In the genomic region with DNA sequence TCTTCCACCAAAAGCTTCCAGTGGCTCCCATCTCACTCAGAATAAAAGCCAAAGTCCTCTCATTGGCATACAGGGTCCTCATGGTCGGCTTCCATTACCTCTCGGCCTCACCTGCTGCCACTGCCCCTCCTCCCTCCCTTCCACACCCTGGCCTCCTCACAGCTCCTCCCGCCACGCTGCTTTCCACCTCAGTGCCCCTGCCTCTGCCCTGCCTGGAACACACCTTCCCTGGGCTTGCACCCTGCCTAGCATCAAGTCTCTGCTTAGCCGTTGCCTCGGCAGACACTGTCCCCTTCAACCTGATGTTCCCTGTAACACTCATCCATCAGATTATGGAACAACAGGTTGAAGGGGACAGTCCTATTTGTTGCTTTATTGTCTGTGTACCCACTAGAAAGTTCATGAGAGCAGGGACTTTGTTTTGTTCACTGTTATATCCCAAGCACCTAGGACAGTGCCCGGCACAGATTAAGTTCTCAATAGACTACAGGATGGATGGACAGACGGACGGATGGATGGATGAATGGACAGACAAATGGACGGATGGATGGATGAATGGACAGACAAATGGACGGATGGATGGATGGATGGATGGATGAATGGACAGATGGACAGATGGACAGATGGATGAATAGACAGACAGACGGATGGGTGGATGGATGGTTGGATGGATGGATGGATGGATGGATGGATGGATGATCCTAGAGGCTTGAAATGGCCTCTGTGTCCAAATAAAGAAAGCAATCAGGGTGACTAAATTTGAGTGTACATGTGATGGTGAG, we compare ENCODE assay signal across 19 cellular contexts. TPM values are rescaled to one million over a fixed set of nuclear protein-coding genes. Genes with fewer than 3 reads are reported as not detected.
DNase-seq lines count a peak whose midpoint lies in the region; ATAC-seq and TF ChIP-seq lines count a peak whose summit lies in the region.
"Had no signal": no experiment of that assay in that cellular context is flagged by ENCODE, and none has a peak within 500 bp of the region (broad histone marks: within the 10 kb centered on the region; RNA-seq: fewer than 3 reads in every experiment).

No MANE protein-coding gene starts in this region.

- H3K9ac ChIP-seq in Loucy (ENCODE audit: low read depth, low read length, poor library complexity, severe bottlenecking) (no peak overlapping the region), trophoblast cell (ENCODE audit: low read length) (no peak overlapping the region)
- H3K9ac ChIP-seq: SK-N-SH had no signal

- H3K4me3 Mint-ChIP-seq in glutamatergic neuron (ENCODE audit: unreplicated experiment), result peak overlapping the region; percentile 70

- H4K12ac ChIP-seq in trophoblast cell (ENCODE audit: low read depth, low read length), result no peak overlapping the region

- peaks cover 67% of the 10 kb centered on the region for H3K4me1 Mint-ChIP-seq in glutamatergic neuron (ENCODE audit: low read depth, unreplicated experiment)

- no peaks in the 10 kb centered on the region for H3K9me2 ChIP-seq in Loucy (replicated peaks; ENCODE audit: low read depth, low read length)
- H3K9me2 ChIP-seq: SK-N-SH had no signal

- no CpG with 5 or more reads among the region's 12 CpGs for WGBS in trophoblast cell (ENCODE audit: extremely low coverage, insufficient coverage, insufficient read length)
- 68 to 74% methylated on average over 12 of the region's 12 CpGs for WGBS in sigmoid colon, 2 donors

- H2BK5ac ChIP-seq in trophoblast cell (ENCODE audit: low read depth, low read length, poor library complexity), result no peak overlapping the region

- H4K91ac ChIP-seq in trophoblast cell (ENCODE audit: low read depth, low read length), result no peak overlapping the region

- peaks cover 5% of the 10 kb centered on the region for H3K36me3 Mint-ChIP-seq in glutamatergic neuron (ENCODE audit: unreplicated experiment)

- no peaks in the 10 kb centered on the region for H3K9me3 ChIP-seq in Loucy (ENCODE audit: insufficient read depth, low read depth, low read length)
- H3K9me3 ChIP-seq in trophoblast cell (ENCODE audit: insufficient read depth, low read depth, low read length), result peaks cover 2% of the 10 kb centered on the region
- H3K9me3 ChIP-seq in sigmoid colon, result no peaks in the 10 kb centered on the region
- H3K9me3 ChIP-seq: Caco-2, SK-N-SH had no signal

- H3K27me3 ChIP-seq in Loucy (ENCODE audit: insufficient read depth, low read length, poor library complexity, severe bottlenecking) (no peaks in the 10 kb centered on the region), trophoblast cell (ENCODE audit: insufficient read depth, low read length) (no peaks in the 10 kb centered on the region), sigmoid colon (peaks cover 0 to 11% (median 3%) of the 10 kb centered on the region in 3 donors)

- intact Hi-C loops in sigmoid colon (cut with DNase I), result no loop called here

- TF ChIP-seq CTCF in Loucy (conservative IDR thresholded peaks at IDR 0.05; ENCODE audit: low read length) (no peak), glutamatergic neuron (IDR thresholded peaks at IDR 0.05; ENCODE audit: partially characterized antibody, unreplicated experiment) (no peak), sigmoid colon (IDR thresholded peaks at IDR 0.05) (no peak)

- H3K27me3 Mint-ChIP-seq in glutamatergic neuron (ENCODE audit: unreplicated experiment), result peaks cover 28% of the 10 kb centered on the region

- H3K36me3 ChIP-seq in Loucy (ENCODE audit: insufficient read depth, low read length) (no peaks in the 10 kb centered on the region), trophoblast cell (ENCODE audit: control insufficient read depth in 1 of 2, insufficient read depth in 2 of 2, low read length in 2 of 2) (peaks cover 4 to 12% of the 10 kb centered on the region in 2 experiments), sigmoid colon (no peaks in the 10 kb centered on the region)

- no peaks in the 10 kb centered on the region for H4K20me1 ChIP-seq in Loucy (ENCODE audit: insufficient read depth, low read length, poor library complexity, severe bottlenecking)

- H3K79me1 ChIP-seq in trophoblast cell (ENCODE audit: low read length), result no peaks in the 10 kb centered on the region

- H2BK120ac ChIP-seq in trophoblast cell (ENCODE audit: insufficient read depth, low read length, poor library complexity), result no peak overlapping the region

- no peak overlapping the region for H3K18ac ChIP-seq in trophoblast cell (ENCODE audit: low read length)

- H3K4me3 ChIP-seq in Loucy (ENCODE audit: low read length, poor library complexity, severe bottlenecking) (no peak overlapping the region), trophoblast cell (ENCODE audit: low read depth, low read length) (no peak overlapping the region), sigmoid colon (no peak overlapping the region)

- H3K27ac Mint-ChIP-seq in glutamatergic neuron (ENCODE audit: unreplicated experiment), result peak overlapping the region; percentile 88

- peak; percentile 14 for DNase-seq in NCI-H510A treated with DMSO at 0.1 percent for 48 hours (lab: John Stamatoyannopoulos, UW)
- no peak for DNase-seq in NCI-H510A (lab: John Stamatoyannopoulos, UW)
- DNase-seq in glutamatergic neuron, result no peak
- no peak for DNase-seq in trophoblast cell
- DNase-seq in activated effector memory CD4-positive, alpha-beta T cell treated with anti-CD3 and anti-CD28 coated beads, Interleukin-2, amount 50 U/mL, for 16 hours, result no peak
- DNase-seq in sigmoid colon, result no peak
- DNase-seq: 8988T, Caco-2, DMS53, NCI-H1092 treated with DMSO at 0.1 percent for 48 hours, NCI-H1694, NCI-H2107, NCI-H774, SK-N-SH had no signal

- H3F3A ChIP-seq in Loucy (ENCODE audit: low read depth), result no peaks in the 10 kb centered on the region

- H3K79me2 ChIP-seq in Loucy (ENCODE audit: insufficient read depth, low read length) (no peaks in the 10 kb centered on the region), trophoblast cell (ENCODE audit: control insufficient read depth, insufficient read depth, low read length, poor library complexity) (peaks cover 8% of the 10 kb centered on the region)

- no peak for TF ChIP-seq POLR2A in sigmoid colon (IDR thresholded peaks at IDR 0.05)

- H3K4me2 ChIP-seq in Loucy (ENCODE audit: low read depth, low read length, poor library complexity, severe bottlenecking) (peak overlapping the region; percentile 46), trophoblast cell (ENCODE audit: low read length) (no peak overlapping the region)
- H3K4me2 ChIP-seq: SK-N-SH had no signal

- H2AFZ ChIP-seq in Loucy (ENCODE audit: low read length) (no peak overlapping the region), trophoblast cell (ENCODE audit: insufficient read depth, low read length, poor library complexity) (no peak overlapping the region)

- H3K27ac ChIP-seq in trophoblast cell (ENCODE audit: low read depth, low read length) (no peak overlapping the region), sigmoid colon (no peak overlapping the region)

- H4K8ac ChIP-seq in trophoblast cell (ENCODE audit: low read depth, low read length), result no peak overlapping the region

- peak overlapping the region; percentile 34 for H3K4ac ChIP-seq in trophoblast cell (ENCODE audit: low read depth, low read length)

- H3K14ac ChIP-seq in trophoblast cell (ENCODE audit: low read length), result no peak overlapping the region

- ATAC-seq in GM18909 (IDR thresholded peaks at IDR 0.05; ENCODE audit: poor library complexity, unreplicated experiment), result no peak
- ATAC-seq: Panc1, Right ventricle myocardium inferior had no signal

- H2BK12ac ChIP-seq in trophoblast cell (ENCODE audit: low read length), result no peak overlapping the region

- peaks cover 24% of the 10 kb centered on the region for H3K9me3 Mint-ChIP-seq in glutamatergic neuron (ENCODE audit: unreplicated experiment)

- H3K4me1 ChIP-seq in Loucy (ENCODE audit: insufficient read depth, low read length, poor library complexity, severe bottlenecking), result peaks cover 4% of the 10 kb centered on the region
- H3K4me1 ChIP-seq in trophoblast cell (ENCODE audit: control insufficient read depth in 1 of 2, insufficient read depth in 2 of 2, low read length in 2 of 2), result peaks cover 22 to 38% of the 10 kb centered on the region in 2 experiments
- H3K4me1 ChIP-seq in sigmoid colon, result no peaks in the 10 kb centered on the region

- no peak for TF ChIP-seq EP300 in sigmoid colon (IDR thresholded peaks at IDR 0.05)

- no peak overlapping the region for H3K23ac ChIP-seq in trophoblast cell (ENCODE audit: low read length)

- no peak overlapping the region for H2AK5ac ChIP-seq in trophoblast cell (ENCODE audit: low read length)

RNA-seq across cellular contexts. Expression of gene FIGNL2, which starts 14.9 kb away (rescaled TPM):
- total RNA-seq in glutamatergic neuron (ENCODE audit: unreplicated experiment), result 107 TPM
- 23.9 and 25.0 TPM in 2 replicates for polyA plus RNA-seq in trophoblast cell (2013)
- under 1 TPM in 2 of 4 donors, not detected in 2; 0.28 to 0.36 TPM for total RNA-seq in sigmoid colon
- polyA plus RNA-seq in sigmoid colon, result under 1 TPM in 1 of 3 donors, not detected in 2; 0.36 TPM

RNA-seq across cellular contexts. Expression of gene ANKRD33, which starts 54.3 kb away (rescaled TPM):
- not detected for total RNA-seq in glutamatergic neuron (ENCODE audit: unreplicated experiment)
- polyA plus RNA-seq in trophoblast cell (2013), result 0.17 and 0.38 TPM in 2 replicates
- not detected for total RNA-seq in sigmoid colon
- under 1 TPM in 1 of 3 donors, not detected in 2; 0.16 TPM for polyA plus RNA-seq in sigmoid colon
- total RNA-seq: Caco-2, HT1080, Right ventricle myocardium inferior had no signal
- polyA plus RNA-seq: SK-N-SH had no signal

Comparison
In these comparisons a context has a peak if more than half of its experiments do, and no peak if none do; other contexts are left out.
1. RNA of gene FIGNL2, which starts 14.9 kb away (total RNA-seq): 107 TPM in glutamatergic neuron (single experiment); 0.28 to 0.36 TPM in sigmoid colon; every median in the first group is over 10 times any median in the second.